In the genomic region with DNA sequence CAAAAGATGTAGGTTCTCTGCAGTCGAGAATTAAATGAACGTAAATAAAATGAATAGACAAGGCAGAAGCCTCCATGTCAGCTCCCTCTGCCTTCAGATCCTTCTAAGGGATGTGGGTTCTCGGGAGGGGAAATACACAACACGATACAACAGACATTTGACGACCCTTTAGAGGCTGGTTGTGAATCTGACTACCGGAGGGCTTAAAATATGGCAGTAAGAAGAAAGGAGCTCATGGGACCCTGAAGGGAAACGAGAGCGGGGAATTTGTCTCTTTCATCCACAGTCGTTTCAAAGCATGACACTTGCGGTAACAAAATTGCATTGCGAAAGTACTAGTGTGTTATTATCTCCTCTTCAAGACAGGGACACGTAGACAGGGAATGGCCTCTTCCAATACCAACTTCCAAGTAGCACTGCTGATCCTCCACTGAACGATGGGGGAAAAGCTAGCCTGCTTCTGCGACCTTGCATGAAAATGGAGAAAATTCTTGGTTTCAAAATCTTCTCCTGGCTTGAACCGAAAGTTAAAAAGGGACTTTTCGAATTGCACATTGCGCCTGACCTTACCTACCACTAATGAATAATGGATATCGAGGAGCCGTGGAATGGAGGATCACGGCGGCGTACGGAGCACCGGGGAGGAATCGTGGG, we compare ENCODE assay signal across 8 cellular contexts. TPM values are rescaled to one million over a fixed set of nuclear protein-coding genes. Genes with fewer than 3 reads are reported as not detected.
DNase-seq lines count a peak whose midpoint lies in the region; ATAC-seq and TF ChIP-seq lines count a peak whose summit lies in the region.

No MANE protein-coding gene starts in this region.

- H3K9me2 ChIP-seq in OCI-LY1 (ENCODE audit: low read depth, low read length) = no peaks in the 10 kb centered on the region

- no peaks in the 10 kb centered on the region for H4K20me1 ChIP-seq in OCI-LY1 (ENCODE audit: insufficient read depth, low read length)

- no peak for ATAC-seq in HG03469 (IDR thresholded peaks at IDR 0.05; ENCODE audit: unreplicated experiment)

- H2AFZ ChIP-seq in OCI-LY1 (ENCODE audit: low read length) = no peak overlapping the region

- H3K4me3 ChIP-seq in OCI-LY1 (ENCODE audit: low read depth, low read length, poor library complexity, severe bottlenecking) = peak overlapping the region; percentile 63
- peak overlapping the region; percentile 80 to 82 for H3K4me3 ChIP-seq in muscle layer of duodenum (ENCODE audit: low read depth in 1 of 2, low read length in 2 of 2)

- H3K9ac ChIP-seq in OCI-LY1 (ENCODE audit: low read length) = peak overlapping the region; percentile 52; the same call in 1 of the 2 replicates

- H3K4me1 ChIP-seq in OCI-LY1 (ENCODE audit: insufficient read depth, low read length, severe bottlenecking) (peaks cover 21% of the 10 kb centered on the region), muscle layer of duodenum (ENCODE audit: control insufficient read depth in 1 of 2, insufficient read depth in 2 of 2, low read length in 2 of 2) (peaks cover 0 to 13% of the 10 kb centered on the region in 2 donors)

- peak overlapping the region; percentile 75 for H3K4me2 ChIP-seq in OCI-LY1 (ENCODE audit: low read length)

- peak; percentile 11 for DNase-seq in stimulated activated CD4-positive, alpha-beta T cell treated with anti-CD3 and anti-CD28 coated beads, Interleukin-4, amount 100 ng/mL, for 24 hours
- no peak for DNase-seq in stimulated activated CD4-positive, alpha-beta T cell treated with anti-CD3 and anti-CD28 coated beads, Interleukin-4, amount 100 ng/mL, for 1 hour
- DNase-seq in dermis blood vessel endothelial cell (peak; percentile 40), NCI-H2196 (lab: John Stamatoyannopoulos, UW; ENCODE audit: unreplicated experiment) (no peak), RKO (ENCODE audit: low spot score) (no peak)

- H3F3A ChIP-seq in OCI-LY1 (ENCODE audit: insufficient read depth, low read length) = no peaks in the 10 kb centered on the region

- TF ChIP-seq CTCF in OCI-LY1 (IDR thresholded peaks at IDR 0.05; ENCODE audit: low read length) = no peak

- H3K79me2 ChIP-seq in OCI-LY1 (ENCODE audit: insufficient read depth, low read length) = no peaks in the 10 kb centered on the region

- H3K9me3 ChIP-seq in OCI-LY1 (ENCODE audit: low read length) (0 out of 2 replicates have a peak, but pooled peaks cover 3% of the 10 kb centered on the region), muscle layer of duodenum (ENCODE audit: control insufficient read depth in 1 of 2, low read length in 2 of 2) (no peaks in the 10 kb centered on the region)

- H3K27ac ChIP-seq in OCI-LY1 (ENCODE audit: low read depth, low read length, poor library complexity, severe bottlenecking) (no peak overlapping the region), muscle layer of duodenum (ENCODE audit: low read length) (no peak overlapping the region)

- H3K36me3 ChIP-seq in OCI-LY1 (ENCODE audit: insufficient read depth, low read length) (peaks cover 18% of the 10 kb centered on the region; the same call in 1 of the 2 replicates), muscle layer of duodenum (ENCODE audit: control insufficient read depth in 1 of 2, insufficient read depth in 2 of 2, low read length in 2 of 2) (no peaks in the 10 kb centered on the region)

- H3K27me3 ChIP-seq in OCI-LY1 (ENCODE audit: insufficient read depth, low read length) (peaks cover 13% of the 10 kb centered on the region; the same call in 1 of the 2 replicates), muscle layer of duodenum (ENCODE audit: low read depth, low read length) (peaks cover 5% of the 10 kb centered on the region)

RNA-seq across cellular contexts. Expression of a gene that starts 1.2 kb away (rescaled TPM):
- 8.2 and 13.1 TPM in 2 replicates for total RNA-seq in dermis blood vessel endothelial cell

Comparison
In these comparisons a context has a peak if more than half of its experiments do, and no peak if none do; other contexts are left out.
1. DNase-seq: peak in stimulated activated CD4-positive, alpha-beta T cell treated with anti-CD3 and anti-CD28 coated beads, Interleukin-4, amount 100 ng/mL, for 24 hours (single experiment) and dermis blood vessel endothelial cell (single experiment); none in stimulated activated CD4-positive, alpha-beta T cell treated with anti-CD3 and anti-CD28 coated beads, Interleukin-4, amount 100 ng/mL, for 1 hour (single experiment), NCI-H2196 (single experiment) and RKO (single experiment).